9 cellular contexts compared by ENCODE assay signal in genomic region chr1:1069711-1070676, GRCh38. TPM values are rescaled to one million over a fixed set of nuclear protein-coding genes. Genes with fewer than 3 reads are reported as not detected.
DNase-seq lines count a peak whose midpoint lies in the region; ATAC-seq and TF ChIP-seq lines count a peak whose summit lies in the region.
"Had no signal": no experiment of that assay in that cellular context is flagged by ENCODE, and none has a peak within 500 bp of the region (broad histone marks: within the 10 kb centered on the region; RNA-seq: fewer than 3 reads in every experiment).

No MANE protein-coding gene starts in this region.

- no peak for ATAC-seq in GM21619 (IDR thresholded peaks at IDR 0.05; ENCODE audit: unreplicated experiment)

- H4K20me1 ChIP-seq in DOHH2 (ENCODE audit: control insufficient read depth, insufficient read depth, low read depth, low read length): peaks cover 3% of the 10 kb centered on the region; the same call in 1 of the 2 replicates
- no peaks in the 10 kb centered on the region for H4K20me1 ChIP-seq in osteoblast (ENCODE audit: insufficient read depth, low read length)

- peak; percentile 63 for DNase-seq in HK-2 (ENCODE audit: unreplicated experiment)
- DNase-seq in dorsolateral prefrontal cortex: no peak
- peak; percentile 95 for DNase-seq in osteoblast (ENCODE audit: insufficient read length, low spot score, missing footprints)
- DNase-seq in activated CD8-positive, alpha-beta memory T cell treated with anti-CD3 and anti-CD28 coated beads, Interleukin-2, amount 50 U/mL, for 4 hours: no peak
- no peak for DNase-seq in mucosa of gallbladder (ENCODE audit: low spot score)
- DNase-seq in adrenal gland: no peak

- no peak for TF ChIP-seq POLR2A in adrenal gland (IDR thresholded peaks at IDR 0.05)

- H3K27ac ChIP-seq in DOHH2 (ENCODE audit: low read depth, low read length) (no peak overlapping the region), dorsolateral prefrontal cortex (no peak overlapping the region), osteoblast (ENCODE audit: low read depth, low read length) (no peak overlapping the region), adrenal gland (no peak overlapping the region)

- peak overlapping the region; percentile 84 for H3K4me2 ChIP-seq in DOHH2 (ENCODE audit: low read length)
- no peak overlapping the region for H3K4me2 ChIP-seq in osteoblast (ENCODE audit: insufficient read depth, low read length)

- TF ChIP-seq CTCF in DOHH2 (IDR thresholded peaks at IDR 0.05; ENCODE audit: low read depth, low read length, poor library complexity, severe bottlenecking) (no peak), dorsolateral prefrontal cortex (IDR thresholded peaks at IDR 0.05 in 54 of 56, conservative IDR thresholded peaks at IDR 0.05 in 2 of 56; ENCODE audit: low read depth in 1 of 56, partially characterized antibody in 56 of 56) (no peak), osteoblast (IDR thresholded peaks at IDR 0.05; ENCODE audit: extremely low read depth, low read depth, low read length) (no peak), adrenal gland (IDR thresholded peaks at IDR 0.05) (no peak)

- H3K9me3 ChIP-seq in DOHH2 (ENCODE audit: control insufficient read depth, insufficient read depth, low read length) (no peaks in the 10 kb centered on the region), osteoblast (ENCODE audit: low read depth, low read length) (no peaks in the 10 kb centered on the region), adrenal gland (replicated peaks in 1 of 3) (no peaks in the 10 kb centered on the region)

- no peaks in the 10 kb centered on the region for H3K36me3 ChIP-seq in DOHH2 (ENCODE audit: control insufficient read depth, low read length)
- no peaks in the 10 kb centered on the region for H3K36me3 ChIP-seq in osteoblast (ENCODE audit: insufficient read depth, low read length)
- no peaks in the 10 kb centered on the region for H3K36me3 ChIP-seq in adrenal gland (replicated peaks in 1 of 2)

- no peaks in the 10 kb centered on the region for H3K9me2 ChIP-seq in DOHH2 (replicated peaks; ENCODE audit: control insufficient read depth, low read length)

- no peaks in the 10 kb centered on the region for H3F3A ChIP-seq in DOHH2 (ENCODE audit: control insufficient read depth, insufficient read depth)

- peaks cover 14% of the 10 kb centered on the region for H3K27me3 ChIP-seq in DOHH2 (ENCODE audit: control insufficient read depth, low read length)
- H3K27me3 ChIP-seq in dorsolateral prefrontal cortex: peaks cover 0 to 41% (median 15%) of the 10 kb centered on the region in 45 donors
- H3K27me3 ChIP-seq in osteoblast (ENCODE audit: insufficient read depth, low read length): peaks cover 11% of the 10 kb centered on the region
- peaks cover 27% of the 10 kb centered on the region for H3K27me3 ChIP-seq in adrenal gland

- H2AFZ ChIP-seq in osteoblast (ENCODE audit: low read length): no peak overlapping the region

- WGBS in adrenal gland, 4 donors: 50 to 68% (median 61%) methylated on average over 9 to 40 of the region's 40 CpGs

- H3K4me1 ChIP-seq in DOHH2 (ENCODE audit: control insufficient read depth, low read length) (peaks cover 30% of the 10 kb centered on the region), osteoblast (ENCODE audit: insufficient read depth, low read length) (no peaks in the 10 kb centered on the region), adrenal gland (replicated peaks in 1 of 2) (peaks cover 3 to 5% of the 10 kb centered on the region in 2 donors)

- intact Hi-C loops in dorsolateral prefrontal cortex (cut with DNase I): loop anchor here in 1 of 2 donors (10.0 kb wide), 2 partner anchors 55 to 85 kb away; partner anchors contain the start of genes ISG15 and PERM1
- intact Hi-C loops in adrenal gland (cut with DNase I): no loop called here

- H3K4me3 ChIP-seq in DOHH2 (ENCODE audit: low read length) (peak overlapping the region; percentile 90), dorsolateral prefrontal cortex (peak overlapping the region in 56 of 59 donors; percentile 16 to 75 (median 57)), osteoblast (ENCODE audit: insufficient read depth, low read length) (no peak overlapping the region), adrenal gland (peak overlapping the region in 1 of 4 donors; percentile 45)

- H3K79me2 ChIP-seq in DOHH2 (ENCODE audit: control insufficient read depth, low read length) (no peaks in the 10 kb centered on the region), osteoblast (ENCODE audit: insufficient read depth, low read length) (no peaks in the 10 kb centered on the region)

RNA-seq across cellular contexts. Expression of gene RNF223, which starts 4.1 kb away (rescaled TPM):
- total RNA-seq in dorsolateral prefrontal cortex (under 1 TPM in 2 of 120 experiments, not detected in 118; 0.28 to 0.63 TPM), osteoblast (not detected in 2 replicates), mucosa of gallbladder (1.0 TPM), adrenal gland (not detected)
- polyA plus RNA-seq in adrenal gland: under 1 TPM in 1 of 3 donors, not detected in 2; 0.03 TPM
- total RNA-seq: SK-MEL-5 had no signal

RNA-seq across cellular contexts. Expression of gene C1orf159, which starts 45.9 kb away (rescaled TPM):
- total RNA-seq in dorsolateral prefrontal cortex (10 to 100 TPM; 14.3 to 35.0 (median 23.4) TPM), osteoblast (5.4 and 8.5 TPM in 2 replicates), mucosa of gallbladder (18.6 TPM), adrenal gland (10 to 100 TPM in 5 of 8 donors, 1 to 10 TPM in 3; 5.4 to 17.3 (median 11.3) TPM)
- polyA plus RNA-seq in adrenal gland: 10 to 100 TPM in 2 of 3 donors, under 1 TPM in 1; 0.55 to 54.3 (median 25.5) TPM

RNA-seq across cellular contexts. Expression of gene AGRN, which starts 50.1 kb away (rescaled TPM):
- 100 to 1,000 TPM in 70 of 120 experiments, 10 to 100 TPM in 50; 67.4 to 194 (median 105) TPM for total RNA-seq in dorsolateral prefrontal cortex
- 14.7 and 30.0 TPM in 2 replicates for total RNA-seq in osteoblast
- total RNA-seq in mucosa of gallbladder: 311 TPM
- 10 to 100 TPM in 6 of 8 donors, 1 to 10 TPM in 2; 6.0 to 20.5 (median 14.0) TPM for total RNA-seq in adrenal gland
- 10 to 100 TPM in 2 of 3 donors, 1 to 10 TPM in 1; 2.2 to 27.8 (median 10.2) TPM for polyA plus RNA-seq in adrenal gland

RNA-seq across cellular contexts. Expression of gene ISG15, which starts 56.7 kb away (rescaled TPM):
- total RNA-seq in dorsolateral prefrontal cortex (100 to 1,000 TPM in 3 of 120 experiments, 10 to 100 TPM in 113, 1 to 10 TPM in 4; 6.0 to 422 (median 18.9) TPM), osteoblast (55.4 and 90.5 TPM in 2 replicates), mucosa of gallbladder (41.5 TPM), adrenal gland (10 to 100 TPM; 11.5 to 58.1 (median 24.3) TPM)
- polyA plus RNA-seq in adrenal gland: 100 to 1,000 TPM in 2 of 3 donors, 1 to 10 TPM in 1; 1.7 to 308 (median 220) TPM

Comparison
In these comparisons a context has a peak if more than half of its experiments do, and no peak if none do; other contexts are left out.
1. DNase-seq: peak in HK-2 (single experiment) and osteoblast (single experiment); none in dorsolateral prefrontal cortex (0 of 10), activated CD8-positive, alpha-beta memory T cell treated with anti-CD3 and anti-CD28 coated beads, Interleukin-2, amount 50 U/mL, for 4 hours (single experiment), mucosa of gallbladder (single experiment) and adrenal gland (0 of 7).